20 cellular contexts compared by ENCODE assay signal in genomic region chr7:12494354-12495024, GRCh38.
DNase-seq lines count a peak whose midpoint lies in the region; ATAC-seq, FAIRE-seq and TF ChIP-seq lines count a peak whose summit lies in the region.
"Had no signal": no experiment of that assay in that cellular context is flagged by ENCODE, and none has a peak within 500 bp of the region (broad histone marks: within the 10 kb centered on the region; RNA-seq: fewer than 3 reads in every experiment).

No MANE protein-coding gene starts in this region.

- peak; percentile 87 for ATAC-seq in WTC11
- no peak for ATAC-seq in HG02623 (IDR thresholded peaks at IDR 0.05; ENCODE audit: unreplicated experiment)
- ATAC-seq: activated naive CD8-positive, alpha-beta T cell treated with anti-CD3 and anti-CD28 coated beads, Interleukin-2, amount 50 U/mL, for 24 hours; mucosa of descending colon had no signal

- H3K79me2 ChIP-seq in Loucy (ENCODE audit: insufficient read depth, low read length) (no peaks in the 10 kb centered on the region), keratinocyte (ENCODE audit: control insufficient read depth, insufficient read depth, low read length) (no peaks in the 10 kb centered on the region)

- no peak overlapping the region for H3K4me3 ChIP-seq in GM12875 (ENCODE audit: low read depth, low read length)
- no peak overlapping the region for H3K4me3 ChIP-seq in Loucy (ENCODE audit: low read length, poor library complexity, severe bottlenecking)
- no peak overlapping the region for H3K4me3 ChIP-seq in keratinocyte (ENCODE audit: control insufficient read depth in 2 of 3, extremely low read depth in 1 of 3, insufficient read depth in 2 of 3, low read depth in 1 of 3, low read length in 3 of 3)
- H3K4me3 ChIP-seq: BLaER1, breast epithelium, left ventricle myocardium inferior, mucosa of descending colon, PC-9 had no signal

- 0 out of 2 replicates have a peak, but pooled peaks cover 3% of the 10 kb centered on the region for H3K27me3 Mint-ChIP-seq in WTC11 (ENCODE audit: low read depth)

- no peaks in the 10 kb centered on the region for H3K9me2 ChIP-seq in Loucy (replicated peaks; ENCODE audit: low read depth, low read length)

- no peaks in the 10 kb centered on the region for H3K9me1 ChIP-seq in keratinocyte (ENCODE audit: control insufficient read depth, extremely low read depth, insufficient read depth, low read length)

- CTCF ChIA-PET in WTC11 (lab: Charles Lee): interaction anchor here (0.6 to 2.4 kb wide), 15 partner anchors 12 to 663 kb away, joined by 3 to 40 read pairs (median 5); partner anchors contain the start of gene THSD7A

- peaks cover 9% of the 10 kb centered on the region for H3K36me3 Mint-ChIP-seq in WTC11

- H3K4me1 Mint-ChIP-seq in WTC11: peaks cover 22% of the 10 kb centered on the region

- no peak overlapping the region for H3K27ac ChIP-seq in keratinocyte (ENCODE audit: control insufficient read depth, insufficient read depth, low read length)
- H3K27ac ChIP-seq: BLaER1, breast epithelium, HL-60, left ventricle myocardium inferior, PC-9 had no signal

- H3K4me3 Mint-ChIP-seq in WTC11: no peak overlapping the region
- H3K4me3 Mint-ChIP-seq: activated naive CD8-positive, alpha-beta T cell treated with anti-CD3 and anti-CD28 coated beads, Interleukin-2, amount 50 U/mL, for 24 hours had no signal

- H3K9me3 ChIP-seq in Loucy (ENCODE audit: insufficient read depth, low read depth, low read length) (no peaks in the 10 kb centered on the region), keratinocyte (ENCODE audit: control insufficient read depth, low read depth, low read length) (no peaks in the 10 kb centered on the region)
- H3K9me3 ChIP-seq: BLaER1, breast epithelium, left ventricle myocardium inferior, mucosa of descending colon had no signal

- H3K4me1 ChIP-seq in Loucy (ENCODE audit: insufficient read depth, low read length, poor library complexity, severe bottlenecking) (no peaks in the 10 kb centered on the region), keratinocyte (ENCODE audit: control insufficient read depth, extremely low read depth, insufficient read depth, low read length) (no peaks in the 10 kb centered on the region)
- H3K4me1 ChIP-seq: BLaER1, breast epithelium, left ventricle myocardium inferior had no signal

- no peak for FAIRE-seq in keratinocyte (lab: Jason Lieb, UNC)
- FAIRE-seq: GM18507 had no signal

- no peaks in the 10 kb centered on the region for H3K27me3 ChIP-seq in Loucy (ENCODE audit: insufficient read depth, low read length, poor library complexity, severe bottlenecking)
- H3K27me3 ChIP-seq in keratinocyte (ENCODE audit: control insufficient read depth, extremely low read depth, insufficient read depth, low read length): no peaks in the 10 kb centered on the region
- H3K27me3 ChIP-seq: BLaER1 had no signal

- H3K36me3 ChIP-seq in Loucy (ENCODE audit: insufficient read depth, low read length) (no peaks in the 10 kb centered on the region), keratinocyte (ENCODE audit: control insufficient read depth in 2 of 2, extremely low read depth in 1 of 2, insufficient read depth in 2 of 2, low read length in 2 of 2) (no peaks in the 10 kb centered on the region)
- H3K36me3 ChIP-seq: BLaER1, breast epithelium, left ventricle myocardium inferior had no signal

- peaks cover 5% of the 10 kb centered on the region for H3K9me3 Mint-ChIP-seq in WTC11
- H3K9me3 Mint-ChIP-seq: activated naive CD8-positive, alpha-beta T cell treated with anti-CD3 and anti-CD28 coated beads, Interleukin-2, amount 50 U/mL, for 24 hours had no signal

- no peak for DNase-seq in WTC11 (ENCODE audit: low spot score)
- no peak for DNase-seq in keratinocyte (ENCODE audit: low read depth, low spot score)
- no peak for DNase-seq in MV-4-11 (lab: John Stamatoyannopoulos, UW)
- DNase-seq in NCI-H2171 treated with DMSO at 0.1 percent for 48 hours (lab: John Stamatoyannopoulos, UW): no peak
- DNase-seq: activated CD4-positive, CD25-positive, alpha-beta regulatory T cell; activated naive CD8-positive, alpha-beta T cell treated with anti-CD3 and anti-CD28 coated beads, Interleukin-2, amount 50 U/mL, for 24 hours; left ventricle myocardium inferior; mucosa of descending colon; NCI-H146; NCI-H446; nucleus accumbens; PC-9; retina had no signal

- H2AFZ ChIP-seq in Loucy (ENCODE audit: low read length) (no peak overlapping the region), keratinocyte (ENCODE audit: control insufficient read depth, low read length) (no peak overlapping the region)
- H2AFZ ChIP-seq: PC-9 had no signal

- POLR2A ChIA-PET in WTC11 (lab: Charles Lee): no interaction called here

- no peak overlapping the region for H3K4me2 ChIP-seq in Loucy (ENCODE audit: low read depth, low read length, poor library complexity, severe bottlenecking)
- no peak overlapping the region for H3K4me2 ChIP-seq in keratinocyte (ENCODE audit: control insufficient read depth, extremely low read depth, insufficient read depth, low read depth, low read length)
- H3K4me2 ChIP-seq: BLaER1, PC-9 had no signal

- no peak overlapping the region for H3K27ac Mint-ChIP-seq in WTC11
- H3K27ac Mint-ChIP-seq: activated naive CD8-positive, alpha-beta T cell treated with anti-CD3 and anti-CD28 coated beads, Interleukin-2, amount 50 U/mL, for 24 hours had no signal

- H3K9ac ChIP-seq in Loucy (ENCODE audit: low read depth, low read length, poor library complexity, severe bottlenecking) (no peak overlapping the region), keratinocyte (ENCODE audit: control insufficient read depth, extremely low read depth, insufficient read depth, low read length) (no peak overlapping the region)
- H3K9ac ChIP-seq: BLaER1 had no signal

- H4K20me1 ChIP-seq in Loucy (ENCODE audit: insufficient read depth, low read length, poor library complexity, severe bottlenecking) (no peaks in the 10 kb centered on the region), keratinocyte (ENCODE audit: control insufficient read depth, extremely low read depth, insufficient read depth, low read length) (no peaks in the 10 kb centered on the region)
- H4K20me1 ChIP-seq: BLaER1 had no signal

- no peaks in the 10 kb centered on the region for H3F3A ChIP-seq in Loucy (ENCODE audit: low read depth)

- 0 out of 2 replicates have a peak, but pooled peaks have one; percentile 7 for TF ChIP-seq CTCF in GM12875 (IDR thresholded peaks at IDR 0.05; ENCODE audit: borderline replicate concordance, insufficient read depth, low read depth, low read length)
- peak; percentile 42 for TF ChIP-seq CTCF in Loucy (conservative IDR thresholded peaks at IDR 0.05; ENCODE audit: low read length)
- TF ChIP-seq CTCF in WTC11 (IDR thresholded peaks at IDR 0.05): no peak
- TF ChIP-seq CTCF in keratinocyte (optimal IDR thresholded peaks at IDR 0.05 in 1 of 3, IDR thresholded peaks at IDR 0.05 in 1 of 3, conservative IDR thresholded peaks at IDR 0.05 in 1 of 3; ENCODE audit: extremely low read depth in 1 of 3, insufficient read depth in 2 of 3, low read length in 3 of 3): peak in 2 of 3 experiments; percentile 14 to 22

- dilution Hi-C loops in keratinocyte (cut with MboI; ENCODE audit: extremely low pct_ligation_motif_present, low sequenced_read_pairs): no loop called here

TF ChIP-seq in WTC11, 78 proteins besides CTCF, POLR2A, EP300 and RAD21 (continues in another document):
- TF ChIP-seq ZNF138 (CRISPR knock-in tag; conservative IDR thresholded peaks at IDR 0.05) (no peak), NFATC4 (CRISPR knock-in tag; IDR thresholded peaks at IDR 0.05) (no peak), NR1H2 (CRISPR knock-in tag; IDR thresholded peaks at IDR 0.05) (no peak), NR2C2 (CRISPR knock-in tag; IDR thresholded peaks at IDR 0.05) (no peak)
- TF ChIP-seq, protein P1, sequence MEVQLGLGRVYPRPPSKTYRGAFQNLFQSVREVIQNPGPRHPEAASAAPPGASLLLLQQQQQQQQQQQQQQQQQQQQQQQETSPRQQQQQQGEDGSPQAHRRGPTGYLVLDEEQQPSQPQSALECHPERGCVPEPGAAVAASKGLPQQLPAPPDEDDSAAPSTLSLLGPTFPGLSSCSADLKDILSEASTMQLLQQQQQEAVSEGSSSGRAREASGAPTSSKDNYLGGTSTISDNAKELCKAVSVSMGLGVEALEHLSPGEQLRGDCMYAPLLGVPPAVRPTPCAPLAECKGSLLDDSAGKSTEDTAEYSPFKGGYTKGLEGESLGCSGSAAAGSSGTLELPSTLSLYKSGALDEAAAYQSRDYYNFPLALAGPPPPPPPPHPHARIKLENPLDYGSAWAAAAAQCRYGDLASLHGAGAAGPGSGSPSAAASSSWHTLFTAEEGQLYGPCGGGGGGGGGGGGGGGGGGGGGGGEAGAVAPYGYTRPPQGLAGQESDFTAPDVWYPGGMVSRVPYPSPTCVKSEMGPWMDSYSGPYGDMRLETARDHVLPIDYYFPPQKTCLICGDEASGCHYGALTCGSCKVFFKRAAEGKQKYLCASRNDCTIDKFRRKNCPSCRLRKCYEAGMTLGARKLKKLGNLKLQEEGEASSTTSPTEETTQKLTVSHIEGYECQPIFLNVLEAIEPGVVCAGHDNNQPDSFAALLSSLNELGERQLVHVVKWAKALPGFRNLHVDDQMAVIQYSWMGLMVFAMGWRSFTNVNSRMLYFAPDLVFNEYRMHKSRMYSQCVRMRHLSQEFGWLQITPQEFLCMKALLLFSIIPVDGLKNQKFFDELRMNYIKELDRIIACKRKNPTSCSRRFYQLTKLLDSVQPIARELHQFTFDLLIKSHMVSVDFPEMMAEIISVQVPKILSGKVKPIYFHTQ (CRISPR knock-in tag; IDR thresholded peaks at IDR 0.05): no peak
- TF ChIP-seq, protein P2, sequence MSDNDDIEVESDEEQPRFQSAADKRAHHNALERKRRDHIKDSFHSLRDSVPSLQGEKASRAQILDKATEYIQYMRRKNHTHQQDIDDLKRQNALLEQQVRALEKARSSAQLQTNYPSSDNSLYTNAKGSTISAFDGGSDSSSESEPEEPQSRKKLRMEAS (CRISPR knock-in tag; IDR thresholded peaks at IDR 0.05): no peak
